Comparison of ENCODE assay signal across 2 cellular contexts in the genomic region with DNA sequence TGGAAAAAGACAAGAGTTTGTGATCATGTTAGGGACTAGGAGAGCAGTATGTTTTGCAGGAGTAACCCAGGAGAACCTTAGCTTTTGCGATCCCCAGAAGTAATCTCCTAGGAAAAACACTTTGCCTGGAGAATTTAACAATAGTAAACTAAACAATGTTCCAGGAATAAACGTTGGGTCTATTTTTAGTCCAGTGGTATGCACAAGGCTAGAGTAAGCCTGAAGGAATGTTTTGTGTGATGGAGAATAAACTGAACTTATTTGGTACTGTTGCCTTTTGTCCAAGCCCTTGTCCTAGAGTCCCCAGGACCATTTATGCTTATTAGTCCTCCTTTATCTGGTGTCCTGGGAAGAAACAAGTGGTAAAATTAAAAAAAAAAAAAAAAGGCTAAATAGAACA.
A peak's percentile ranks its signal among the peaks of the same experiment; 100 is the strongest.
TF ChIP-seq lines count a peak whose summit lies in the region.

No MANE protein-coding gene starts in this region.

TF ChIP-seq in IMR-90, 13 proteins besides CTCF, POLR2A, EP300 and RAD21:
- TF ChIP-seq BHLHE40 (IDR thresholded peaks at IDR 0.05; ENCODE audit: low read depth, low read length) (no peak), RCOR1 (IDR thresholded peaks at IDR 0.05; ENCODE audit: insufficient replicate concordance, low read length) (no peak), ELK1 (IDR thresholded peaks at IDR 0.05; ENCODE audit: borderline replicate concordance, low read depth, low read length) (no peak), SMC3 (IDR thresholded peaks at IDR 0.05; ENCODE audit: low read depth, low read length) (no peak), CHD1 (IDR thresholded peaks at IDR 0.05; ENCODE audit: low read depth, low read length) (no peak), MAZ (IDR thresholded peaks at IDR 0.05; ENCODE audit: borderline replicate concordance, low read depth, low read length) (no peak), NFE2L2 (IDR thresholded peaks at IDR 0.05; ENCODE audit: low read depth, low read length) (no peak), MAFK (IDR thresholded peaks at IDR 0.05; ENCODE audit: low read depth, low read length) (no peak), FOS (IDR thresholded peaks at IDR 0.05; ENCODE audit: low read depth, low read length) (no peak), MXI1 (IDR thresholded peaks at IDR 0.05; ENCODE audit: borderline replicate concordance, low read depth, low read length) (no peak), CEBPB (IDR thresholded peaks at IDR 0.05; ENCODE audit: low read depth, low read length) (no peak), RFX5 (IDR thresholded peaks at IDR 0.05; ENCODE audit: low read depth, low read length) (no peak)
- TF ChIP-seq, protein P1, sequence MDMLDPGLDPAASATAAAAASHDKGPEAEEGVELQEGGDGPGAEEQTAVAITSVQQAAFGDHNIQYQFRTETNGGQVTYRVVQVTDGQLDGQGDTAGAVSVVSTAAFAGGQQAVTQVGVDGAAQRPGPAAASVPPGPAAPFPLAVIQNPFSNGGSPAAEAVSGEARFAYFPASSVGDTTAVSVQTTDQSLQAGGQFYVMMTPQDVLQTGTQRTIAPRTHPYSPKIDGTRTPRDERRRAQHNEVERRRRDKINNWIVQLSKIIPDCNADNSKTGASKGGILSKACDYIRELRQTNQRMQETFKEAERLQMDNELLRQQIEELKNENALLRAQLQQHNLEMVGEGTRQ (IDR thresholded peaks at IDR 0.05; ENCODE audit: low read depth, low read length) = no peak

TF ChIP-seq in endothelial cell of umbilical vein, 7 proteins besides CTCF, POLR2A, EP300 and RAD21:
- TF ChIP-seq GATA2 (IDR thresholded peaks at IDR 0.05; ENCODE audit: insufficient read depth, insufficient read length, low read depth, low read length) = no peak
- peak; percentile 2 for TF ChIP-seq JUN (IDR thresholded peaks at IDR 0.05; ENCODE audit: borderline replicate concordance, insufficient read depth, insufficient read length, low read depth)
TF ChIP-seq in endothelial cell of umbilical vein: peak in this region for 1.
